ENCODE assay signal across 19 cellular contexts in the genomic region with DNA sequence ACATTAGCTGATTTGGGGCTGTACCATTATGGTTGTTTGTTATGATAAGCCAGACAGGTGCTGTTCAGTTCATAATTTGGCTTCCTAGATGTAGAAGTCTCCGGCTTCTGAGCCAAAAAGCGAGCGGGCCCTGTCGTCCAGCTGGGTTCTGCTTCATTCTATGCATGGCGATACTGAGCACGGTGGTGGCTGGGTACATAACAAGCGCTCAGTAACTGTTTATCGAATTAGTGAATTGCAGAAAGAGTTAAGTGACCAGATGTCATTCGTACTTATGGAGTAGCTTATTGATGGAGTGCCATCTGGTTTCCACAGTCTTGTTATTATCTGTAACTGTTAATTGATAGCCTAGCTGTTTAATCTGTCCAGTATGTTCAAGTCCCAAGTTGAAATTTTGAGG.
"Had no signal": no experiment of that assay in that cellular context is flagged by ENCODE, and none has a peak within 500 bp of the region (broad histone marks: within the 10 kb centered on the region; RNA-seq: fewer than 3 reads in every experiment).

No MANE protein-coding gene starts in this region.

- H3K27me3 ChIP-seq: colonic mucosa, stomach had no signal

- H3K27ac ChIP-seq: colonic mucosa, lower lobe of right lung, stomach had no signal

- DNase-seq: activated B cell treated with CpG ODN at 0.5 μM for 24 hours; activated CD4-positive, alpha-beta T cell treated with anti-CD3 and anti-CD28 coated beads, Interleukin-2, amount 10 ng/mL, durations not matched to agents 24 days and 14 days; activated CD8-positive, alpha-beta memory T cell treated with anti-CD3 and anti-CD28 coated beads, Interleukin-2, amount 50 U/mL, for 4 hours; activated CD8-positive, alpha-beta T cell treated with anti-CD3 and anti-CD28 coated beads, Interleukin-2, amount 10 ng/mL, durations not matched to agents 7 days and 5 days; activated effector memory CD4-positive, alpha-beta T cell treated with Interleukin-2 at 50 U/mL for 16 hours; activated naive CD4-positive, alpha-beta T cell treated with anti-CD3 and anti-CD28 coated beads, Interleukin-2, amount 10 ng/mL, durations not matched to agents 7 days and 5 days; activated naive CD8-positive, alpha-beta T cell treated with anti-CD3 and anti-CD28 coated beads, Interleukin-2, amount 50 U/mL, for 24 hours; activated T-cell treated with anti-CD3 and anti-CD28 coated beads, Interleukin-2, amount 50 U/mL, for 4 hours; aorta; colonic mucosa; erythroblast; foreskin melanocyte; lower lobe of right lung; nucleus accumbens; stimulated activated CD4-positive, alpha-beta T cell treated with anti-CD3 and anti-CD28 coated beads, Interleukin-4, amount 100 ng/mL, for 24 hours; stomach; trophoblast cell had no signal

- H3K36me3 ChIP-seq: colonic mucosa, lower lobe of right lung, stomach had no signal

- H3K4me3 ChIP-seq: colonic mucosa, lower lobe of right lung, stomach had no signal

- FAIRE-seq: keratinocyte, TTC549 had no signal

- H3K4me1 ChIP-seq: colonic mucosa, lower lobe of right lung had no signal

- H3K9me3 ChIP-seq: colonic mucosa, lower lobe of right lung, stomach had no signal
